In genomic region chr6:53209681-53210080, GRCh38 we compare ENCODE assay signal across 38 cellular contexts.
"Had no signal": no experiment of that assay in that cellular context is flagged by ENCODE, and none has a peak within 500 bp of the region (broad histone marks: within the 10 kb centered on the region; RNA-seq: fewer than 3 reads in every experiment).

No MANE protein-coding gene starts in this region.

- H3K27ac Mint-ChIP-seq: activated naive CD4-positive, alpha-beta T cell treated with anti-CD3 and anti-CD28 coated beads for 36 hours; activated naive CD4-positive, alpha-beta T cell treated with anti-CD3 and anti-CD28 coated beads, Interleukin-2, amount 10 ng/mL, durations not matched to agents 7 days and 5 days; activated naive CD4-positive, alpha-beta T cell treated with anti-CD3 and anti-CD28 coated beads, Interleukin-2, amount 50 U/mL, for 24 hours; activated naive CD4-positive, alpha-beta T cell treated with anti-CD3 and anti-CD28 coated beads, Interleukin-2, amount 50 U/mL, for 72 hours; activated naive CD8-positive, alpha-beta T cell; activated naive CD8-positive, alpha-beta T cell treated with anti-CD3 and anti-CD28 coated beads for 36 hours; activated naive CD8-positive, alpha-beta T cell treated with anti-CD3 and anti-CD28 coated beads, Interleukin-2, amount 10 ng/mL, durations not matched to agents 7 days and 5 days; activated naive CD8-positive, alpha-beta T cell treated with anti-CD3 and anti-CD28 coated beads, Interleukin-2, amount 50 U/mL, for 24 hours; activated T-cell treated with anti-CD3 and anti-CD28 coated beads, Interleukin-2, amount 50 U/mL, for 24 hours; activated T-cell treated with anti-CD3 and anti-CD28 coated beads, Interleukin-2, amount 50 U/mL, for 72 hours; activated T-helper 1 cell treated with anti-CD3 and anti-CD28 coated beads, Interleukin-12 subunit alpha, Interleukin-12 subunit beta, Interleukin-2, Interleukin-4 antibody, amounts not matched to agents 30 ng/mL and 10 ng/mL and 1 ng/mL, durations not matched to agents 14 hours and 24 hours and 36 hours; activated T-helper 17 cell treated with anti-CD3 and anti-CD28 coated beads, Interleukin-2, amount 50 U/mL, for 72 hours; activated T-helper 2 cell treated with anti-CD3 and anti-CD28 coated beads, Interferon-gamma antibody, Interleukin-2, Interleukin-4, amounts not matched to agents 10 μg/mL and 5 μg/mL and 100 μg/mL, durations not matched to agents 14 hours and 24 hours and 36 hours; brain had no signal

- H3K4me3 Mint-ChIP-seq: activated naive CD4-positive, alpha-beta T cell treated with anti-CD3 and anti-CD28 coated beads for 36 hours; activated naive CD4-positive, alpha-beta T cell treated with anti-CD3 and anti-CD28 coated beads, Interleukin-2, amount 10 ng/mL, durations not matched to agents 7 days and 5 days; activated naive CD4-positive, alpha-beta T cell treated with anti-CD3 and anti-CD28 coated beads, Interleukin-2, amount 50 U/mL, for 24 hours; activated naive CD8-positive, alpha-beta T cell; activated naive CD8-positive, alpha-beta T cell treated with anti-CD3 and anti-CD28 coated beads for 36 hours; activated naive CD8-positive, alpha-beta T cell treated with anti-CD3 and anti-CD28 coated beads, Interleukin-2, amount 10 ng/mL, durations not matched to agents 7 days and 5 days; activated naive CD8-positive, alpha-beta T cell treated with anti-CD3 and anti-CD28 coated beads, Interleukin-2, amount 50 U/mL, for 24 hours; activated T-cell treated with anti-CD3 and anti-CD28 coated beads, Interleukin-2, amount 50 U/mL, for 24 hours; activated T-cell treated with anti-CD3 and anti-CD28 coated beads, Interleukin-2, amount 50 U/mL, for 4 hours; activated T-cell treated with anti-CD3 and anti-CD28 coated beads, Interleukin-2, amount 50 U/mL, for 72 hours; activated T-helper 1 cell treated with anti-CD3 and anti-CD28 coated beads, Interleukin-12 subunit alpha, Interleukin-12 subunit beta, Interleukin-2, Interleukin-4 antibody, amounts not matched to agents 30 ng/mL and 10 ng/mL and 1 ng/mL, durations not matched to agents 14 hours and 24 hours and 36 hours; activated T-helper 17 cell treated with anti-CD3 and anti-CD28 coated beads, Interleukin-2, amount 50 U/mL, for 72 hours; brain; central memory CD8-positive, alpha-beta T cell had no signal

- DNase-seq: activated effector memory CD4-positive, alpha-beta T cell treated with anti-CD3 and anti-CD28 coated beads, Interleukin-2, amount 50 U/mL, for 16 hours; activated effector memory CD4-positive, alpha-beta T cell treated with Interleukin-2 at 50 U/mL for 16 hours; activated gamma-delta T cell; activated gamma-delta T cell treated with Interleukin-2 at 50 U/mL for 16 hours; activated naive CD4-positive, alpha-beta T cell; activated naive CD4-positive, alpha-beta T cell treated with anti-CD3 and anti-CD28 coated beads for 36 hours; activated naive CD4-positive, alpha-beta T cell treated with anti-CD3 and anti-CD28 coated beads, Interleukin-2, amount 10 ng/mL, durations not matched to agents 7 days and 5 days; activated naive CD4-positive, alpha-beta T cell treated with anti-CD3 and anti-CD28 coated beads, Interleukin-2, amount 50 U/mL, for 16 hours; activated naive CD4-positive, alpha-beta T cell treated with Interleukin-2 at 50 U/mL for 16 hours; activated naive CD8-positive, alpha-beta T cell treated with anti-CD3 and anti-CD28 coated beads for 36 hours; activated naive CD8-positive, alpha-beta T cell treated with anti-CD3 and anti-CD28 coated beads, Interleukin-2, amount 10 ng/mL, durations not matched to agents 7 days and 5 days; activated naive CD8-positive, alpha-beta T cell treated with anti-CD3 and anti-CD28 coated beads, Interleukin-2, amount 50 U/mL, for 24 hours; activated T-cell treated with anti-CD3 and anti-CD28 coated beads, Interleukin-2, amount 50 U/mL, for 1 hour; activated T-cell treated with anti-CD3 and anti-CD28 coated beads, Interleukin-2, amount 50 U/mL, for 24 hours; activated T-cell treated with anti-CD3 and anti-CD28 coated beads, Interleukin-2, amount 50 U/mL, for 4 hours; activated T-cell treated with anti-CD3 and anti-CD28 coated beads, Interleukin-2, amount 50 U/mL, for 48 hours; activated T-cell treated with anti-CD3 and anti-CD28 coated beads, Interleukin-2, amount 50 U/mL, for 72 hours; adrenal gland; amniotic stem cell; amygdala; anterior cingulate cortex; aorta; body of pancreas; brain microvascular endothelial cell; caudate nucleus; central memory CD4-positive, alpha-beta T cell; cerebellar nuclear complex had no signal

- H3K36me3 ChIP-seq: adrenal gland, ascending aorta, brain microvascular endothelial cell, breast epithelium, cardiac muscle cell had no signal

- ATAC-seq: activated naive CD4-positive, alpha-beta T cell treated with anti-CD3 and anti-CD28 coated beads, Interleukin-2, amount 50 U/mL, for 72 hours; activated naive CD8-positive, alpha-beta T cell treated with anti-CD3 and anti-CD28 coated beads, Interleukin-2, amount 50 U/mL, for 24 hours; activated T-cell treated with anti-CD3 and anti-CD28 coated beads, Interleukin-2, amount 50 U/mL, for 4 hours; activated T-cell treated with anti-CD3 and anti-CD28 coated beads, Interleukin-2, amount 50 U/mL, for 72 hours; activated T-helper 17 cell treated with anti-CD3 and anti-CD28 coated beads, Interleukin-2, amount 50 U/mL, for 72 hours; body of pancreas had no signal

- H3K4me1 ChIP-seq: adrenal gland, ascending aorta, body of pancreas, breast epithelium had no signal

- H3K27me3 Mint-ChIP-seq: activated naive CD4-positive, alpha-beta T cell treated with anti-CD3 and anti-CD28 coated beads, Interleukin-2, amount 10 ng/mL, durations not matched to agents 7 days and 5 days; activated naive CD4-positive, alpha-beta T cell treated with anti-CD3 and anti-CD28 coated beads, Interleukin-2, amount 50 U/mL, for 24 hours; activated naive CD8-positive, alpha-beta T cell; activated naive CD8-positive, alpha-beta T cell treated with anti-CD3 and anti-CD28 coated beads for 36 hours; activated naive CD8-positive, alpha-beta T cell treated with anti-CD3 and anti-CD28 coated beads, Interleukin-2, amount 10 ng/mL, durations not matched to agents 7 days and 5 days; activated naive CD8-positive, alpha-beta T cell treated with anti-CD3 and anti-CD28 coated beads, Interleukin-2, amount 50 U/mL, for 24 hours; activated T-cell treated with anti-CD3 and anti-CD28 coated beads, Interleukin-2, amount 50 U/mL, for 24 hours; activated T-helper 17 cell treated with anti-CD3 and anti-CD28 coated beads, Interleukin-2, amount 50 U/mL, for 72 hours; central memory CD8-positive, alpha-beta T cell had no signal

- H3K36me3 Mint-ChIP-seq: activated naive CD4-positive, alpha-beta T cell treated with anti-CD3 and anti-CD28 coated beads, Interleukin-2, amount 50 U/mL, for 24 hours; activated naive CD4-positive, alpha-beta T cell treated with anti-CD3 and anti-CD28 coated beads, Interleukin-2, amount 50 U/mL, for 72 hours; activated naive CD8-positive, alpha-beta T cell treated with anti-CD3 and anti-CD28 coated beads for 36 hours; brain had no signal

- H3K9me3 Mint-ChIP-seq: activated naive CD4-positive, alpha-beta T cell treated with anti-CD3 and anti-CD28 coated beads, Interleukin-2, amount 10 ng/mL, durations not matched to agents 7 days and 5 days; activated naive CD4-positive, alpha-beta T cell treated with anti-CD3 and anti-CD28 coated beads, Interleukin-2, amount 50 U/mL, for 24 hours; activated naive CD8-positive, alpha-beta T cell treated with anti-CD3 and anti-CD28 coated beads, Interleukin-2, amount 50 U/mL, for 24 hours; activated T-cell treated with anti-CD3 and anti-CD28 coated beads, Interleukin-2, amount 50 U/mL, for 4 hours; activated T-helper 1 cell treated with anti-CD3 and anti-CD28 coated beads, Interleukin-12 subunit alpha, Interleukin-12 subunit beta, Interleukin-2, Interleukin-4 antibody, amounts not matched to agents 30 ng/mL and 10 ng/mL and 1 ng/mL, durations not matched to agents 14 hours and 24 hours and 36 hours; activated T-helper 2 cell treated with anti-CD3 and anti-CD28 coated beads, Interferon-gamma antibody, Interleukin-2, Interleukin-4, amounts not matched to agents 10 μg/mL and 5 μg/mL and 100 μg/mL, durations not matched to agents 14 hours and 24 hours and 36 hours; central memory CD8-positive, alpha-beta T cell had no signal

- H3K27me3 ChIP-seq: adrenal gland, ascending aorta, body of pancreas, brain microvascular endothelial cell, breast epithelium, cardiac muscle cell had no signal

- H3K4me3 ChIP-seq: adrenal gland, ascending aorta, body of pancreas, breast epithelium, cardiac muscle cell had no signal

- H3K9me3 ChIP-seq: adrenal gland, body of pancreas, breast epithelium had no signal

- H3K27ac ChIP-seq: adrenal gland, ascending aorta, body of pancreas, brain microvascular endothelial cell, breast epithelium, cardiac muscle cell had no signal

- H3K4me1 Mint-ChIP-seq: activated naive CD4-positive, alpha-beta T cell treated with anti-CD3 and anti-CD28 coated beads, Interleukin-2, amount 50 U/mL, for 24 hours; activated T-helper 17 cell treated with anti-CD3 and anti-CD28 coated beads, Interleukin-2, amount 50 U/mL, for 72 hours; brain; central memory CD8-positive, alpha-beta T cell had no signal
